ENCODE assay signal across 20 cellular contexts in the genomic region with DNA sequence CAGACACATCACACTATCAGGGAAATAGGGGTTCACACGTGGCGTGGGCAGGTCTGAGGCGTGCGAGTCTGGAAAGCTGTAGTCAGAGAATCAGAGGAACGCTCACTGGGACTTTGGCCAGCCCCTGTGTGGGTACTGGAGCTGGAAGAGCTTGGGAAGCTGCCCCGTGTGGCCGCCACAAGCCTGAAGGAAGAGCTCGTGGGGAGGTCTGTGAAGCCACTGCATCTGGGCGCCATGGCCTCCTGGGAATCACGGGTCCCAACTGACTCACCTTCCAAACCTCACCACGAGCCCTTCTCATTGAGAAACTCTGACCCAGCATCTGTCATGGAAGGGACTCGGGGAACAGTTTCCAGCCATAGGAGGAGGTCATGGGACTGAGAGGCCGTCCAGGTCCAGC. TPM values are rescaled to one million over a fixed set of nuclear protein-coding genes. Genes with fewer than 3 reads are reported as not detected.
DNase-seq lines count a peak whose midpoint lies in the region; ATAC-seq and TF ChIP-seq lines count a peak whose summit lies in the region.
"Had no signal": no experiment of that assay in that cellular context is flagged by ENCODE, and none has a peak within 500 bp of the region (broad histone marks: within the 10 kb centered on the region; RNA-seq: fewer than 3 reads in every experiment).

No MANE protein-coding gene starts in this region.

- no peak for ATAC-seq in activated T-cell treated with anti-CD3 and anti-CD28 coated beads, Interleukin-2, amount 50 U/mL, for 4 hours
- no peak for ATAC-seq in HG03565 (IDR thresholded peaks at IDR 0.05; ENCODE audit: unreplicated experiment)
- ATAC-seq: natural killer cell, T-cell had no signal

- H3K36me3 ChIP-seq in H7 (replicated peaks; ENCODE audit: control insufficient read depth, insufficient read depth, low read length) (no peaks in the 10 kb centered on the region), esophagus squamous epithelium (no peaks in the 10 kb centered on the region), ovary (no peaks in the 10 kb centered on the region)
- H3K36me3 ChIP-seq: right atrium auricular region had no signal

- 63 to 65% methylated on average over 2 to 5 of the region's 13 CpGs for WGBS in esophagus squamous epithelium, 2 donors
- 36 to 55% (median 48%) methylated on average over 13 of the region's 13 CpGs for WGBS in ovary, 3 donors

- TF ChIP-seq POLR2A in esophagus squamous epithelium (IDR thresholded peaks at IDR 0.05) (no peak), ovary (IDR thresholded peaks at IDR 0.05) (no peak)

- H3K27ac ChIP-seq in esophagus squamous epithelium: peak overlapping the region in 3 of 4 donors; percentile 48 to 77 (median 55)
- peak overlapping the region in 1 of 2 donors; percentile 15 for H3K27ac ChIP-seq in ovary
- H3K27ac ChIP-seq: right atrium auricular region had no signal

- TF ChIP-seq CTCF in esophagus squamous epithelium (IDR thresholded peaks at IDR 0.05): no peak
- no peak for TF ChIP-seq CTCF in ovary (IDR thresholded peaks at IDR 0.05)

- DNase-seq in AG08395 (ENCODE audit: low spot score): peak; percentile 84
- DNase-seq in H7: peak; percentile 59
- no peak for DNase-seq in esophagus squamous epithelium (lab: John Stamatoyannopoulos, UW)
- DNase-seq in ovary: peak in 3 of 5 donors; percentile 50 to 74 (median 51)
- DNase-seq in activated T-cell treated with anti-CD3 and anti-CD28 coated beads, Interleukin-2, amount 50 U/mL, for 4 hours: no peak
- no peak for DNase-seq in NCI-H2107 (lab: John Stamatoyannopoulos, UW)
- DNase-seq in occipital lobe (lab: John Stamatoyannopoulos, UW): no peak
- DNase-seq: activated effector memory CD4-positive, alpha-beta T cell treated with Interleukin-2 at 50 U/mL for 16 hours; Calu3; natural killer cell; NCI-H1436; NCI-H226; NK-92 treated with Interleukin-12 subunit alpha and Interleukin-12 subunit beta, amount 100 ng/mL, for 24 hours; stimulated activated CD4-positive, alpha-beta T cell treated with anti-CD3 and anti-CD28 coated beads, Interleukin-2, amount 100 ng/mL, for 48 hours; T-cell had no signal

- peaks cover 3 to 16% (median 10%) of the 10 kb centered on the region in 3 donors for H3K4me1 ChIP-seq in esophagus squamous epithelium
- peaks cover 11% of the 10 kb centered on the region for H3K4me1 ChIP-seq in ovary (ENCODE audit: insufficient read depth)

- H3K9me3 Mint-ChIP-seq in activated T-cell treated with anti-CD3 and anti-CD28 coated beads, Interleukin-2, amount 50 U/mL, for 4 hours: no peaks in the 10 kb centered on the region
- H3K9me3 Mint-ChIP-seq: natural killer cell, T-cell had no signal

- peaks cover 3% of the 10 kb centered on the region for H3K27me3 ChIP-seq in H7 (ENCODE audit: control insufficient read depth, insufficient read depth, low read length)
- peaks cover 0 to 20% (median 0%) of the 10 kb centered on the region in 4 donors for H3K27me3 ChIP-seq in esophagus squamous epithelium
- H3K27me3 ChIP-seq in ovary: no peaks in the 10 kb centered on the region
- H3K27me3 ChIP-seq: right atrium auricular region had no signal

- H3K27me3 Mint-ChIP-seq in activated T-cell treated with anti-CD3 and anti-CD28 coated beads, Interleukin-2, amount 50 U/mL, for 4 hours (ENCODE audit: low read depth): peaks cover 12% of the 10 kb centered on the region

- no peaks in the 10 kb centered on the region for H3K4me1 Mint-ChIP-seq in activated T-cell treated with anti-CD3 and anti-CD28 coated beads, Interleukin-2, amount 50 U/mL, for 4 hours (ENCODE audit: low read depth)
- H3K4me1 Mint-ChIP-seq: natural killer cell, T-cell had no signal

- H3K4me3 ChIP-seq in H7 (ENCODE audit: insufficient read depth, low read depth, low read length) (no peak overlapping the region), esophagus squamous epithelium (no peak overlapping the region), ovary (no peak overlapping the region)
- H3K4me3 ChIP-seq: right atrium auricular region had no signal

- H3K4me3 Mint-ChIP-seq in activated T-cell treated with anti-CD3 and anti-CD28 coated beads, Interleukin-2, amount 50 U/mL, for 4 hours: no peak overlapping the region
- H3K4me3 Mint-ChIP-seq: natural killer cell, T-cell had no signal

- H3K9me3 ChIP-seq in esophagus squamous epithelium (no peaks in the 10 kb centered on the region), ovary (no peaks in the 10 kb centered on the region)
- H3K9me3 ChIP-seq: right atrium auricular region had no signal

- intact Hi-C loops in esophagus squamous epithelium (cut with DNase I) (no loop called here), ovary (cut with DNase I) (loop anchor here in 1 of 4 donors (10.0 kb wide), 1 partner anchor 174 kb away; the partner anchor contains the start of gene CPT1A)

- TF ChIP-seq EP300 in ovary (IDR thresholded peaks at IDR 0.05): no peak

- no peaks in the 10 kb centered on the region for H3K36me3 Mint-ChIP-seq in activated T-cell treated with anti-CD3 and anti-CD28 coated beads, Interleukin-2, amount 50 U/mL, for 4 hours (ENCODE audit: insufficient read depth)
- H3K36me3 Mint-ChIP-seq: natural killer cell, T-cell had no signal

RNA-seq across cellular contexts. Expression of gene MRGPRF, which starts 5.9 kb away (rescaled TPM):
- total RNA-seq in H7 (2014; rRNA removed; shearing (Covaris generic)): 6.5 and 7.6 TPM in 2 replicates
- total RNA-seq in esophagus squamous epithelium: 10 to 100 TPM in 1 of 4 donors, 1 to 10 TPM in 3; 1.3 to 14.3 (median 6.1) TPM
- total RNA-seq in ovary: 100 to 1,000 TPM in 1 of 7 donors, 10 to 100 TPM in 6; 19.3 to 104 (median 35.2) TPM
- polyA plus RNA-seq in ovary: 10 to 100 TPM in 1 of 2 donors, 1 to 10 TPM in 1; 8.6 to 40.7 TPM
- under 1 TPM in 2 of 3 donors, not detected in 1; 0.10 to 0.18 TPM for total RNA-seq in activated T-cell treated with anti-CD3 and anti-CD28 coated beads, Interleukin-2, amount 50 U/mL, for 4 hours
- total RNA-seq in occipital lobe: 2.3 TPM
- total RNA-seq: activated CD8-positive, alpha-beta memory T cell treated with anti-CD3 and anti-CD28 coated beads for 36 hours; natural killer cell; T-cell had no signal

RNA-seq across cellular contexts. Expression of gene TPCN2, which starts 29.8 kb away (rescaled TPM):
- 11.8 and 13.2 TPM in 2 replicates for total RNA-seq in H7 (2014; rRNA removed; shearing (Covaris generic))
- total RNA-seq in esophagus squamous epithelium (10 to 100 TPM in 2 of 4 donors, 1 to 10 TPM in 2; 7.9 to 12.0 (median 9.1) TPM), ovary (10 to 100 TPM; 20.2 to 35.7 (median 23.7) TPM), occipital lobe (7.6 TPM)
- 10 to 100 TPM in 1 of 2 donors, 1 to 10 TPM in 1; 6.5 to 12.4 TPM for polyA plus RNA-seq in ovary
- total RNA-seq in activated T-cell treated with anti-CD3 and anti-CD28 coated beads, Interleukin-2, amount 50 U/mL, for 4 hours: 1 to 10 TPM; 5.8 to 8.4 (median 7.1) TPM

RNA-seq across cellular contexts. Expression of gene MRGPRD, which starts 38.1 kb away (rescaled TPM):
- not detected in 2 replicates for total RNA-seq in H7 (2014; rRNA removed; shearing (Covaris generic))
- total RNA-seq in esophagus squamous epithelium: not detected
- not detected for total RNA-seq in ovary
- polyA plus RNA-seq in ovary: not detected
- total RNA-seq in activated T-cell treated with anti-CD3 and anti-CD28 coated beads, Interleukin-2, amount 50 U/mL, for 4 hours: not detected
- not detected for total RNA-seq in occipital lobe
- total RNA-seq: activated CD8-positive, alpha-beta memory T cell treated with anti-CD3 and anti-CD28 coated beads for 36 hours; Calu3; liver; natural killer cell; right atrium auricular region; T-cell; temporal lobe had no signal
- polyA plus RNA-seq: liver had no signal

Comparison
In these comparisons a context has a peak if more than half of its experiments do, and no peak if none do; other contexts are left out.
1. DNase-seq: peak in AG08395 (single experiment), H7 (single experiment) and ovary (3 of 5); none in esophagus squamous epithelium (single experiment), activated T-cell treated with anti-CD3 and anti-CD28 coated beads, Interleukin-2, amount 50 U/mL, for 4 hours (single experiment), NCI-H2107 (single experiment) and occipital lobe (single experiment).